8 cellular contexts compared by ENCODE assay signal in the genomic region with DNA sequence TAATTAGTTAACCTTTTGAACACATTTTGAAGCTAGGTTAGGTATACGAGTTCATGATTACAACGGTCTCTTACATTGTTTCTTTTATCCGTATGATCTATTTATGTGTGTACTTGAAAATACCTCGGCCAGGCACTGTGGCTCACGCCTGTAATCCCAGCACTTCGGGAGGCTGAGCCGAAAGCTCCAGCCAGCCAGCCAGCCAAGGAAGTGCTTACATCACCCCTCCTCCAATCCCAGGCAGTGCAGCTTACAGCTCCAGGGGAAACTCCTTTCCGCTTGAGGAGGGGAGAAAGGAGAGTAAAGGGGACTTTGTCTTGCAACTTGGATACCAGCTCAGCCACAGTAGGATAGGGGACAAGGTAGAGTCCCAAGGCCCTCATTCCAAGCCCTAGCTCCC.
A peak's percentile ranks its signal among the peaks of the same experiment; 100 is the strongest.
DNase-seq lines count a peak whose midpoint lies in the region; ATAC-seq and TF ChIP-seq lines count a peak whose summit lies in the region.
"Not testable (repeated sequence)": the region's sequence is repeated elsewhere in the genome, so short reads cannot be mapped to it uniquely, and the experiment has no call there.

No MANE protein-coding gene starts in this region.

- peaks cover 11% of the 10 kb centered on the region for H3K4me1 Mint-ChIP-seq in neural crest cell

- H3K9me3 Mint-ChIP-seq in neural crest cell = not testable (repeated sequence)

- TF ChIP-seq EP300 in sigmoid colon (IDR thresholded peaks at IDR 0.05) = not testable (repeated sequence)

- not testable (repeated sequence) for H3K9me3 ChIP-seq in sigmoid colon; aorta (ENCODE audit: control insufficient read depth, low read length)

- not testable (repeated sequence) for TF ChIP-seq CTCF in brain microvascular endothelial cell (IDR thresholded peaks at IDR 0.05; ENCODE audit: low read depth, low read length, missing control alignments); fibroblast of pulmonary artery (IDR thresholded peaks at IDR 0.05; ENCODE audit: low read length, missing control alignments); neural crest cell (conservative IDR thresholded peaks at IDR 0.05); sigmoid colon (IDR thresholded peaks at IDR 0.05)

- intact Hi-C loops in left ventricle myocardium superior (cut with micrococcal nuclease) = not testable (repeated sequence)
- intact Hi-C loops in sigmoid colon (cut with DNase I) (loop anchor here (5.0 to 10.0 kb wide), 2 partner anchors 66 to 171 kb away; partner anchors contain the start of genes FAM117B and ICA1L), aorta (cut with DNase I) (loop anchor here in 1 of 2 donors (10.0 kb wide), 1 partner anchor 171 kb away; the partner anchor contains the start of gene FAM117B)

- H3K4me1 ChIP-seq in sigmoid colon = peaks cover 0 to 29% (median 12%) of the 10 kb centered on the region in 4 donors
- not testable (repeated sequence) for H3K4me1 ChIP-seq in aorta (ENCODE audit: control insufficient read depth in 1 of 2, insufficient read depth in 2 of 2, low read length in 2 of 2)

- peaks cover 14% of the 10 kb centered on the region for H3K36me3 Mint-ChIP-seq in neural crest cell (ENCODE audit: low read depth)

- DNase-seq in NCI-H82 (lab: John Stamatoyannopoulos, UW) = peak; percentile 36
- DNase-seq in brain microvascular endothelial cell = peak; percentile 38
- DNase-seq in fibroblast of pulmonary artery (ENCODE audit: low read depth) = peak; percentile 53
- peak; percentile 67 for DNase-seq in left ventricle myocardium superior
- peak; percentile 65 for DNase-seq in left kidney (ENCODE audit: low read depth, low spot score)
- peak; percentile 18 for DNase-seq in neural crest cell (ENCODE audit: low read depth, low spot score)
- peak; percentile 80 for DNase-seq in sigmoid colon
- peak; percentile 71 to 80 for DNase-seq in aorta

- H3K27me3 Mint-ChIP-seq in neural crest cell (ENCODE audit: low read depth) = not testable (repeated sequence)

- not testable (repeated sequence) for H3K27ac Mint-ChIP-seq in neural crest cell (ENCODE audit: unreplicated experiment)

- peak overlapping the region; percentile 4 for H3K4me3 Mint-ChIP-seq in neural crest cell

- WGBS in sigmoid colon, 2 donors = 78 to 88% methylated on average over 8 of the region's 8 CpGs
- whole genome bisulfite sequencing in aorta, 2 donors = 12 to 15% methylated on average over 8 of the region's 8 CpGs

- ATAC-seq in left ventricle myocardium superior (peak; percentile 92), aorta (ENCODE audit: low FRiP score) (peak; percentile 87)

- in situ Hi-C loops in brain microvascular endothelial cell (cut with HindIII; ENCODE audit: low pct_ligation_motif_present, low sequenced_read_pairs) = not testable (repeated sequence)

- not testable (repeated sequence) for H3K36me3 ChIP-seq in brain microvascular endothelial cell (replicated peaks); sigmoid colon; aorta (ENCODE audit: control insufficient read depth in 1 of 2, insufficient read depth in 2 of 2, low read length in 1 of 2)

- TF ChIP-seq POLR2A in sigmoid colon (IDR thresholded peaks at IDR 0.05) = not testable (repeated sequence)

- not testable (repeated sequence) for H3K27ac ChIP-seq in brain microvascular endothelial cell
- H3K27ac ChIP-seq in sigmoid colon = peak overlapping the region in 3 of 4 donors; percentile 53 to 81 (median 77)
- H3K27ac ChIP-seq in aorta (ENCODE audit: low read depth in 1 of 2, low read length in 2 of 2) = peak overlapping the region in 1 of 2 donors; percentile 79

- not testable (repeated sequence) for H3K4me3 ChIP-seq in brain microvascular endothelial cell (ENCODE audit: low read depth, low read length); fibroblast of pulmonary artery (replicated peaks; ENCODE audit: low read depth, low read length); aorta (ENCODE audit: low read length in 2 of 2)
- peak overlapping the region in 1 of 4 donors; percentile 20 for H3K4me3 ChIP-seq in sigmoid colon

- H3K27me3 ChIP-seq in brain microvascular endothelial cell (replicated peaks); sigmoid colon; aorta (ENCODE audit: control insufficient read depth in 1 of 2, insufficient read depth in 2 of 2, low read length in 1 of 2): not testable (repeated sequence)

Comparison
In these comparisons a context has a peak if more than half of its experiments do, and no peak if none do; other contexts are left out.
1. DNase-seq: peak in every context shown above with its lines; median percentile 80 in sigmoid colon; 76 in aorta; 67 in left ventricle myocardium superior; 65 in left kidney; 53 in fibroblast of pulmonary artery; 38 in brain microvascular endothelial cell; 36 in NCI-H82; 18 in neural crest cell.